In genomic region chr1:110011527-110012041, GRCh38 we compare ENCODE assay signal across 8 cellular contexts. TPM values are rescaled to one million over a fixed set of nuclear protein-coding genes. Genes with fewer than 3 reads are reported as not detected.
DNase-seq lines count a peak whose midpoint lies in the region; ATAC-seq and TF ChIP-seq lines count a peak whose summit lies in the region.

No MANE protein-coding gene starts in this region.

- POLR2A ChIA-PET in activated CD4-positive, alpha-beta T cell treated with anti-CD3 and anti-CD28 coated beads for 36 hours (lab: Charles Lee), result no interaction called here

- no peak for TF ChIP-seq POLR2A in Peyer's patch (IDR thresholded peaks at IDR 0.05)

- peaks cover 43% of the 10 kb centered on the region for H3K36me3 Mint-ChIP-seq in activated CD4-positive, alpha-beta T cell treated with anti-CD3 and anti-CD28 coated beads for 36 hours (ENCODE audit: low read depth)

- peak; percentile 41 for DNase-seq in activated CD4-positive, alpha-beta T cell treated with anti-CD3 and anti-CD28 coated beads for 36 hours
- DNase-seq in activated CD4-positive, alpha-beta T cell treated with anti-CD3 and anti-CD28 coated beads for 1 hour, result no peak
- DNase-seq in Peyer's patch, result peak in 2 of 3 donors; percentile 61 to 77
- DNase-seq in central memory CD4-positive, alpha-beta T cell, result peak; percentile 10
- no peak for DNase-seq in lower lobe of right lung
- DNase-seq in COR-L47 (lab: John Stamatoyannopoulos, UW), result no peak

- TF ChIP-seq CTCF in Peyer's patch (IDR thresholded peaks at IDR 0.05) (peak; percentile 45 to 74 (median 58)), lower lobe of right lung (IDR thresholded peaks at IDR 0.05) (peak; percentile 46)

- peaks cover 0 to 77% (median 0%) of the 10 kb centered on the region in 3 donors for H3K36me3 ChIP-seq in Peyer's patch
- peaks cover 78% of the 10 kb centered on the region for H3K36me3 ChIP-seq in lower lobe of right lung

- ATAC-seq in activated CD4-positive, alpha-beta T cell treated with anti-CD3 and anti-CD28 coated beads for 36 hours, result peak; percentile 95
- ATAC-seq in GM19468 (IDR thresholded peaks at IDR 0.05; ENCODE audit: extremely low read depth, unreplicated experiment) (peak; percentile 77), HG03442 (IDR thresholded peaks at IDR 0.05; ENCODE audit: unreplicated experiment) (peak; percentile 95), lower lobe of right lung (peak; percentile 90 to 92)

- H3K9me3 ChIP-seq in Peyer's patch, result no peaks in the 10 kb centered on the region
- no peaks in the 10 kb centered on the region for H3K9me3 ChIP-seq in lower lobe of right lung

- H3K9me3 Mint-ChIP-seq in activated CD4-positive, alpha-beta T cell treated with anti-CD3 and anti-CD28 coated beads for 36 hours (ENCODE audit: low read depth), result no peaks in the 10 kb centered on the region

- peak overlapping the region in 2 of 4 donors; percentile 59 to 75 for H3K27ac ChIP-seq in Peyer's patch
- H3K27ac ChIP-seq in lower lobe of right lung, result no peak overlapping the region

- no peak overlapping the region for H3K4me3 Mint-ChIP-seq in activated CD4-positive, alpha-beta T cell treated with anti-CD3 and anti-CD28 coated beads for 36 hours

- H3K27me3 Mint-ChIP-seq in activated CD4-positive, alpha-beta T cell treated with anti-CD3 and anti-CD28 coated beads for 36 hours, result no peaks in the 10 kb centered on the region

- H3K27me3 ChIP-seq in Peyer's patch (no peaks in the 10 kb centered on the region), lower lobe of right lung (ENCODE audit: low read depth) (no peaks in the 10 kb centered on the region)

- no peak overlapping the region for H3K27ac Mint-ChIP-seq in activated CD4-positive, alpha-beta T cell treated with anti-CD3 and anti-CD28 coated beads for 36 hours

- H3K4me1 ChIP-seq in Peyer's patch (peaks cover 0 to 10% (median 3%) of the 10 kb centered on the region in 4 donors), lower lobe of right lung (peaks cover 9% of the 10 kb centered on the region)

- no peak overlapping the region for H3K4me3 ChIP-seq in Peyer's patch
- H3K4me3 ChIP-seq in lower lobe of right lung, result no peak overlapping the region

- H3K4me1 Mint-ChIP-seq in activated CD4-positive, alpha-beta T cell treated with anti-CD3 and anti-CD28 coated beads for 36 hours, result no peaks in the 10 kb centered on the region

- CTCF ChIA-PET in activated CD4-positive, alpha-beta T cell treated with anti-CD3 and anti-CD28 coated beads for 36 hours (lab: Charles Lee), result interaction anchor here (1.4 to 4.1 kb wide), 9 partner anchors 9 to 465 kb away, joined by 3 to 33 read pairs (median 8); partner anchors contain the start of gene AHCYL1

- intact Hi-C loops in activated CD4-positive, alpha-beta T cell treated with anti-CD3 and anti-CD28 coated beads for 36 hours (cut with DNase I, micrococcal nuclease), result loop anchor here (1.0 kb wide), 3 partner anchors 26 to 238 kb away; no protein-coding TSS in a partner anchor
- intact Hi-C loops in lower lobe of right lung (cut with DNase I), result no loop called here

RNA-seq across cellular contexts. Expression of gene STRIP1, which starts 22.8 kb away (rescaled TPM):
- total RNA-seq in activated CD4-positive, alpha-beta T cell treated with anti-CD3 and anti-CD28 coated beads for 36 hours, result 10 to 100 TPM; 20.7 to 21.5 TPM
- 100 to 1,000 TPM in 2 of 4 donors, 10 to 100 TPM in 2; 25.6 to 117 (median 95.1) TPM for total RNA-seq in Peyer's patch
- total RNA-seq in lower lobe of right lung, result 36.5 TPM

RNA-seq across cellular contexts. Expression of gene AHCYL1, which starts 27.0 kb away (rescaled TPM):
- total RNA-seq in activated CD4-positive, alpha-beta T cell treated with anti-CD3 and anti-CD28 coated beads for 36 hours, result 10 to 100 TPM; 79.1 to 82.6 TPM
- total RNA-seq in Peyer's patch, result 10 to 100 TPM; 51.2 to 96.4 (median 80.9) TPM
- total RNA-seq in lower lobe of right lung, result 83.9 TPM

RNA-seq across cellular contexts. Expression of gene ALX3, which starts 58.9 kb away (rescaled TPM):
- not detected for total RNA-seq in activated CD4-positive, alpha-beta T cell treated with anti-CD3 and anti-CD28 coated beads for 36 hours
- total RNA-seq in Peyer's patch, result not detected
- not detected for total RNA-seq in lower lobe of right lung

Comparison
In these comparisons a context has a peak if more than half of its experiments do, and no peak if none do; other contexts are left out.
1. DNase-seq: peak in activated CD4-positive, alpha-beta T cell treated with anti-CD3 and anti-CD28 coated beads for 36 hours (single experiment), Peyer's patch (2 of 3) and central memory CD4-positive, alpha-beta T cell (single experiment); none in activated CD4-positive, alpha-beta T cell treated with anti-CD3 and anti-CD28 coated beads for 1 hour (single experiment), lower lobe of right lung (single experiment) and COR-L47 (single experiment).
2. Peak in every context shown above with its lines, with median percentiles within 50 percentile points of each other: ATAC-seq.